1 cellular context compared by ENCODE assay signal in genomic region chr14:106417224-106418049, GRCh38.
TF ChIP-seq lines count a peak whose summit lies in the region.

No MANE protein-coding gene starts in this region.

TF ChIP-seq in K562, 482 proteins besides CTCF, POLR2A, EP300 and RAD21 (continued from another document):
- peak; percentile 92 for TF ChIP-seq CTCFL (IDR thresholded peaks at IDR 0.05; ENCODE audit: borderline replicate concordance, insufficient read depth, low read depth, low read length, poor library complexity, severe bottlenecking)
- TF ChIP-seq MYC (IDR thresholded peaks at IDR 0.05; ENCODE audit: low read depth, low read length) = no peak
- no peak for TF ChIP-seq MYC (CRISPR knock-in tag; IDR thresholded peaks at IDR 0.05; ENCODE audit: borderline replicate concordance, low read depth)
- TF ChIP-seq NFYB (IDR thresholded peaks at IDR 0.05; ENCODE audit: extremely low read depth, insufficient read length) = no peak
- no peak for TF ChIP-seq SNAPC5 (CRISPR knock-in tag; IDR thresholded peaks at IDR 0.05)
- TF ChIP-seq, protein P1, sequence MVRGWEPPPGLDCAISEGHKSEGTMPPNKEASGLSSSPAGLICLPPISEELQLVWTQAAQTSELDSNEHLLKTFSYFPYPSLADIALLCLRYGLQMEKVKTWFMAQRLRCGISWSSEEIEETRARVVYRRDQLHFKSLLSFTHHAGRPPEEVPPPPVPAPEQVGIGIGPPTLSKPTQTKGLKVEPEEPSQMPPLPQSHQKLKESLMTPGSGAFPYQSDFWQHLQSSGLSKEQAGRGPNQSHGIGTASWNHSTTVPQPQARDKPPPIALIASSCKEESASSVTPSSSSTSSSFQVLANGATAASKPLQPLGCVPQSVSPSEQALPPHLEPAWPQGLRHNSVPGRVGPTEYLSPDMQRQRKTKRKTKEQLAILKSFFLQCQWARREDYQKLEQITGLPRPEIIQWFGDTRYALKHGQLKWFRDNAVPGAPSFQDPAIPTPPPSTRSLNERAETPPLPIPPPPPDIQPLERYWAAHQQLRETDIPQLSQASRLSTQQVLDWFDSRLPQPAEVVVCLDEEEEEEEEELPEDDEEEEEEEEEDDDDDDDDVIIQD (CRISPR knock-in tag; IDR thresholded peaks at IDR 0.05) = no peak
- TF ChIP-seq HNRNPK (IDR thresholded peaks at IDR 0.05; ENCODE audit: low read depth, low read length, poor library complexity, severe bottlenecking) = no peak
- TF ChIP-seq BRF1 (IDR thresholded peaks at IDR 0.05; ENCODE audit: borderline replicate concordance, extremely low read depth, insufficient read length) = no peak
- TF ChIP-seq SRSF3 (IDR thresholded peaks at IDR 0.05; ENCODE audit: insufficient read depth, low read length) = no peak
- TF ChIP-seq CC2D1A (IDR thresholded peaks at IDR 0.05) = peak; percentile 54; the same call in 1 of the 2 replicates
- TF ChIP-seq, protein P2, sequence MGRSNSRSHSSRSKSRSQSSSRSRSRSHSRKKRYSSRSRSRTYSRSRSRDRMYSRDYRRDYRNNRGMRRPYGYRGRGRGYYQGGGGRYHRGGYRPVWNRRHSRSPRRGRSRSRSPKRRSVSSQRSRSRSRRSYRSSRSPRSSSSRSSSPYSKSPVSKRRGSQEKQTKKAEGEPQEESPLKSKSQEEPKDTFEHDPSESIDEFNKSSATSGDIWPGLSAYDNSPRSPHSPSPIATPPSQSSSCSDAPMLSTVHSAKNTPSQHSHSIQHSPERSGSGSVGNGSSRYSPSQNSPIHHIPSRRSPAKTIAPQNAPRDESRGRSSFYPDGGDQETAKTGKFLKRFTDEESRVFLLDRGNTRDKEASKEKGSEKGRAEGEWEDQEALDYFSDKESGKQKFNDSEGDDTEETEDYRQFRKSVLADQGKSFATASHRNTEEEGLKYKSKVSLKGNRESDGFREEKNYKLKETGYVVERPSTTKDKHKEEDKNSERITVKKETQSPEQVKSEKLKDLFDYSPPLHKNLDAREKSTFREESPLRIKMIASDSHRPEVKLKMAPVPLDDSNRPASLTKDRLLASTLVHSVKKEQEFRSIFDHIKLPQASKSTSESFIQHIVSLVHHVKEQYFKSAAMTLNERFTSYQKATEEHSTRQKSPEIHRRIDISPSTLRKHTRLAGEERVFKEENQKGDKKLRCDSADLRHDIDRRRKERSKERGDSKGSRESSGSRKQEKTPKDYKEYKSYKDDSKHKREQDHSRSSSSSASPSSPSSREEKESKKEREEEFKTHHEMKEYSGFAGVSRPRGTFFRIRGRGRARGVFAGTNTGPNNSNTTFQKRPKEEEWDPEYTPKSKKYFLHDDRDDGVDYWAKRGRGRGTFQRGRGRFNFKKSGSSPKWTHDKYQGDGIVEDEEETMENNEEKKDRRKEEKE (IDR thresholded peaks at IDR 0.05; ENCODE audit: borderline replicate concordance in 1 of 2, control insufficient read depth in 1 of 2, low read depth in 2 of 2, low read length in 1 of 2) = peak in 1 of 2 experiments; percentile 50; a peak in 1 of 4 replicates
- TF ChIP-seq ZC3H11A (IDR thresholded peaks at IDR 0.05; ENCODE audit: low read depth, low read length) = no peak
- no peak for TF ChIP-seq KDM5B (IDR thresholded peaks at IDR 0.05; ENCODE audit: insufficient replicate concordance, low read depth, low read length)
- TF ChIP-seq SNIP1 (IDR thresholded peaks at IDR 0.05; ENCODE audit: low read depth) = no peak
- no peak for TF ChIP-seq CHD1 (IDR thresholded peaks at IDR 0.05; ENCODE audit: low read length)
- TF ChIP-seq MLLT1 (IDR thresholded peaks at IDR 0.05) = peak in 1 of 2 experiments; percentile 86; a peak in 2 of 4 replicates
- TF ChIP-seq, protein P3, sequence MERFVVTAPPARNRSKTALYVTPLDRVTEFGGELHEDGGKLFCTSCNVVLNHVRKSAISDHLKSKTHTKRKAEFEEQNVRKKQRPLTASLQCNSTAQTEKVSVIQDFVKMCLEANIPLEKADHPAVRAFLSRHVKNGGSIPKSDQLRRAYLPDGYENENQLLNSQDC (CRISPR knock-in tag; IDR thresholded peaks at IDR 0.05) = no peak
- no peak for TF ChIP-seq ZKSCAN3 (CRISPR knock-in tag; IDR thresholded peaks at IDR 0.05)
- TF ChIP-seq TFAP4 (CRISPR knock-in tag; IDR thresholded peaks at IDR 0.05; ENCODE audit: borderline replicate concordance) = 0 out of 2 replicates have a peak, but pooled peaks have one; percentile 14
- no peak for TF ChIP-seq PHF20 (IDR thresholded peaks at IDR 0.05; ENCODE audit: partially characterized antibody)
- TF ChIP-seq NEUROD1 (IDR thresholded peaks at IDR 0.05; ENCODE audit: borderline replicate concordance, low read depth, low read length, partially characterized antibody) = no peak
- TF ChIP-seq ZNF444 (CRISPR knock-in tag; IDR thresholded peaks at IDR 0.05) = no peak
- TF ChIP-seq ZNF239 (CRISPR knock-in tag; IDR thresholded peaks at IDR 0.05) = no peak
- TF ChIP-seq YY1 (IDR thresholded peaks at IDR 0.05; ENCODE audit: borderline replicate concordance in 1 of 3, control insufficient read depth in 1 of 3, extremely low read depth in 1 of 3, insufficient read depth in 3 of 3, insufficient read length in 1 of 3, insufficient replicate concordance in 2 of 3, low read depth in 1 of 3, low read length in 2 of 3) = peak in 2 of 3 experiments; percentile 7 to 33
- no peak for TF ChIP-seq SMAD1 (IDR thresholded peaks at IDR 0.05; ENCODE audit: low read depth, low read length, partially characterized antibody)
- TF ChIP-seq, protein P4, sequence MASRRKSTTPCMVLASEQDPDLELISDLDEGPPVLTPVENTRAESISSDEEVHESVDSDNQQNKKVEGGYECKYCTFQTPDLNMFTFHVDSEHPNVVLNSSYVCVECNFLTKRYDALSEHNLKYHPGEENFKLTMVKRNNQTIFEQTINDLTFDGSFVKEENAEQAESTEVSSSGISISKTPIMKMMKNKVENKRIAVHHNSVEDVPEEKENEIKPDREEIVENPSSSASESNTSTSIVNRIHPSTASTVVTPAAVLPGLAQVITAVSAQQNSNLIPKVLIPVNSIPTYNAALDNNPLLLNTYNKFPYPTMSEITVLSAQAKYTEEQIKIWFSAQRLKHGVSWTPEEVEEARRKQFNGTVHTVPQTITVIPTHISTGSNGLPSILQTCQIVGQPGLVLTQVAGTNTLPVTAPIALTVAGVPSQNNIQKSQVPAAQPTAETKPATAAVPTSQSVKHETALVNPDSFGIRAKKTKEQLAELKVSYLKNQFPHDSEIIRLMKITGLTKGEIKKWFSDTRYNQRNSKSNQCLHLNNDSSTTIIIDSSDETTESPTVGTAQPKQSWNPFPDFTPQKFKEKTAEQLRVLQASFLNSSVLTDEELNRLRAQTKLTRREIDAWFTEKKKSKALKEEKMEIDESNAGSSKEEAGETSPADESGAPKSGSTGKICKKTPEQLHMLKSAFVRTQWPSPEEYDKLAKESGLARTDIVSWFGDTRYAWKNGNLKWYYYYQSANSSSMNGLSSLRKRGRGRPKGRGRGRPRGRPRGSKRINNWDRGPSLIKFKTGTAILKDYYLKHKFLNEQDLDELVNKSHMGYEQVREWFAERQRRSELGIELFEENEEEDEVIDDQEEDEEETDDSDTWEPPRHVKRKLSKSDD (conservative IDR thresholded peaks at IDR 0.05; ENCODE audit: low read length) = no peak
- TF ChIP-seq ZNF408 (CRISPR knock-in tag; IDR thresholded peaks at IDR 0.05; ENCODE audit: low read depth) = no peak
- TF ChIP-seq, protein P5, sequence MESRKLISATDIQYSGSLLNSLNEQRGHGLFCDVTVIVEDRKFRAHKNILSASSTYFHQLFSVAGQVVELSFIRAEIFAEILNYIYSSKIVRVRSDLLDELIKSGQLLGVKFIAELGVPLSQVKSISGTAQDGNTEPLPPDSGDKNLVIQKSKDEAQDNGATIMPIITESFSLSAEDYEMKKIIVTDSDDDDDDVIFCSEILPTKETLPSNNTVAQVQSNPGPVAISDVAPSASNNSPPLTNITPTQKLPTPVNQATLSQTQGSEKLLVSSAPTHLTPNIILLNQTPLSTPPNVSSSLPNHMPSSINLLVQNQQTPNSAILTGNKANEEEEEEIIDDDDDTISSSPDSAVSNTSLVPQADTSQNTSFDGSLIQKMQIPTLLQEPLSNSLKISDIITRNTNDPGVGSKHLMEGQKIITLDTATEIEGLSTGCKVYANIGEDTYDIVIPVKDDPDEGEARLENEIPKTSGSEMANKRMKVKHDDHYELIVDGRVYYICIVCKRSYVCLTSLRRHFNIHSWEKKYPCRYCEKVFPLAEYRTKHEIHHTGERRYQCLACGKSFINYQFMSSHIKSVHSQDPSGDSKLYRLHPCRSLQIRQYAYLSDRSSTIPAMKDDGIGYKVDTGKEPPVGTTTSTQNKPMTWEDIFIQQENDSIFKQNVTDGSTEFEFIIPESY (CRISPR knock-in tag; IDR thresholded peaks at IDR 0.05) = peak; percentile 96
- TF ChIP-seq KAT8 (IDR thresholded peaks at IDR 0.05; ENCODE audit: low read depth) = no peak
- no peak for TF ChIP-seq ZNF584 (CRISPR knock-in tag; IDR thresholded peaks at IDR 0.05; ENCODE audit: low read depth)
- TF ChIP-seq ZNF197 (CRISPR knock-in tag; IDR thresholded peaks at IDR 0.05; ENCODE audit: low read depth) = no peak
- TF ChIP-seq ZNF134 (CRISPR knock-in tag; conservative IDR thresholded peaks at IDR 0.05) = no peak
- TF ChIP-seq, protein P6, sequence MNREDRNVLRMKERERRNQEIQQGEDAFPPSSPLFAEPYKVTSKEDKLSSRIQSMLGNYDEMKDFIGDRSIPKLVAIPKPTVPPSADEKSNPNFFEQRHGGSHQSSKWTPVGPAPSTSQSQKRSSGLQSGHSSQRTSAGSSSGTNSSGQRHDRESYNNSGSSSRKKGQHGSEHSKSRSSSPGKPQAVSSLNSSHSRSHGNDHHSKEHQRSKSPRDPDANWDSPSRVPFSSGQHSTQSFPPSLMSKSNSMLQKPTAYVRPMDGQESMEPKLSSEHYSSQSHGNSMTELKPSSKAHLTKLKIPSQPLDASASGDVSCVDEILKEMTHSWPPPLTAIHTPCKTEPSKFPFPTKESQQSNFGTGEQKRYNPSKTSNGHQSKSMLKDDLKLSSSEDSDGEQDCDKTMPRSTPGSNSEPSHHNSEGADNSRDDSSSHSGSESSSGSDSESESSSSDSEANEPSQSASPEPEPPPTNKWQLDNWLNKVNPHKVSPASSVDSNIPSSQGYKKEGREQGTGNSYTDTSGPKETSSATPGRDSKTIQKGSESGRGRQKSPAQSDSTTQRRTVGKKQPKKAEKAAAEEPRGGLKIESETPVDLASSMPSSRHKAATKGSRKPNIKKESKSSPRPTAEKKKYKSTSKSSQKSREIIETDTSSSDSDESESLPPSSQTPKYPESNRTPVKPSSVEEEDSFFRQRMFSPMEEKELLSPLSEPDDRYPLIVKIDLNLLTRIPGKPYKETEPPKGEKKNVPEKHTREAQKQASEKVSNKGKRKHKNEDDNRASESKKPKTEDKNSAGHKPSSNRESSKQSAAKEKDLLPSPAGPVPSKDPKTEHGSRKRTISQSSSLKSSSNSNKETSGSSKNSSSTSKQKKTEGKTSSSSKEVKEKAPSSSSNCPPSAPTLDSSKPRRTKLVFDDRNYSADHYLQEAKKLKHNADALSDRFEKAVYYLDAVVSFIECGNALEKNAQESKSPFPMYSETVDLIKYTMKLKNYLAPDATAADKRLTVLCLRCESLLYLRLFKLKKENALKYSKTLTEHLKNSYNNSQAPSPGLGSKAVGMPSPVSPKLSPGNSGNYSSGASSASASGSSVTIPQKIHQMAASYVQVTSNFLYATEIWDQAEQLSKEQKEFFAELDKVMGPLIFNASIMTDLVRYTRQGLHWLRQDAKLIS (CRISPR knock-in tag; IDR thresholded peaks at IDR 0.05) = no peak
